ENCODE assay signal across 8 cellular contexts in genomic region chr10:93438796-93439253, GRCh38. TPM values are rescaled to one million over a fixed set of nuclear protein-coding genes. Genes with fewer than 3 reads are reported as not detected.
DNase-seq lines count a peak whose midpoint lies in the region; ATAC-seq, FAIRE-seq and TF ChIP-seq lines count a peak whose summit lies in the region.

No MANE protein-coding gene starts in this region.

- ATAC-seq in K562 = peak; percentile 58; the same call in 1 of the 3 replicates

- no peaks in the 10 kb centered on the region for H3K9me1 ChIP-seq in K562 (ENCODE audit: control insufficient read depth, insufficient read depth, low read length)

- no peak for TF ChIP-seq EP300 in K562 (IDR thresholded peaks at IDR 0.05; ENCODE audit: low read length)

- in situ Hi-C loops in K562 (cut with MboI) = no loop called here

- TF ChIP-seq RAD21 in K562 (CRISPR knock-in tag; conservative IDR thresholded peaks at IDR 0.05 in 1 of 2, IDR thresholded peaks at IDR 0.05 in 1 of 2) = no peak

- TF ChIP-seq POLR2A in K562 (conservative IDR thresholded peaks at IDR 0.05) = no peak

- H3K9me3 ChIP-seq in K562 (replicated peaks; ENCODE audit: control insufficient read depth, insufficient read depth, low read depth, low read length) (no peaks in the 10 kb centered on the region), skeletal muscle tissue (ENCODE audit: control insufficient read depth in 3 of 3, low read length in 3 of 3) (no peaks in the 10 kb centered on the region)

- intact Hi-C loops in K562 (cut with micrococcal nuclease) = no loop called here

- H3K4me3 ChIP-seq in K562 (no peak overlapping the region), skeletal muscle tissue (ENCODE audit: low read length in 3 of 3) (no peak overlapping the region)

- TF ChIP-seq CTCF in K562 (IDR thresholded peaks at IDR 0.05 in 2 of 3, conservative IDR thresholded peaks at IDR 0.05 in 1 of 3; ENCODE audit: insufficient read depth in 2 of 3, low read depth in 1 of 3, low read length in 3 of 3) = no peak

- H3K9ac ChIP-seq in K562 (ENCODE audit: insufficient read depth in 1 of 2, low read depth in 2 of 2, low read length in 2 of 2) (no peak overlapping the region), skeletal muscle tissue (ENCODE audit: low read depth in 1 of 3, low read length in 3 of 3) (peak overlapping the region; percentile 7 to 32 (median 17))

- WGBS in K562 (ENCODE audit: insufficient coverage, low coverage, missing lambda C conversion rate) = 10% methylated on average over 9 of the region's 10 CpGs

- no peaks in the 10 kb centered on the region; a peak in 2 of 5 replicates for H3K4me1 ChIP-seq in K562 (replicated peaks in 1 of 2; ENCODE audit: control insufficient read depth in 2 of 2, insufficient read depth in 2 of 2, low read length in 2 of 2)
- peaks cover 31 to 46% (median 32%) of the 10 kb centered on the region in 3 donors for H3K4me1 ChIP-seq in skeletal muscle tissue (ENCODE audit: control insufficient read depth in 3 of 3, insufficient read depth in 3 of 3, low read length in 3 of 3)

- CTCF ChIA-PET in K562 (lab: Yijun Ruan, JAX; ENCODE audit: low intra/inter-chr PET ratio) = no interaction called here

- no peak for FAIRE-seq in K562 (lab: Jason Lieb, UNC)

- BruUV-seq in K562 (replicated peaks; lab: Mats Ljungman, UMichigan) = no TSS peak

- peak; percentile 82 for DNase-seq in HT-29 (ENCODE audit: low spot score)
- DNase-seq in K562 (ENCODE audit: extremely low read depth in 1 of 4, low spot score in 3 of 4) = peak in 1 of 4 experiments; percentile 11
- peak; percentile 93 for DNase-seq in islet precursor cell
- DNase-seq in GDM1 (lab: John Stamatoyannopoulos, UW) = no peak
- no peak for DNase-seq in RPMI8226
- no peak for DNase-seq in stimulated activated CD4-positive, alpha-beta T cell treated with anti-CD3 and anti-CD28 coated beads, Interleukin-2, amount 100 ng/mL, for 48 hours
- no peak for DNase-seq in activated CD8-positive, alpha-beta memory T cell treated with anti-CD3 and anti-CD28 coated beads, Interleukin-2, amount 50 U/mL, for 48 hours

- H4K20me1 ChIP-seq in K562 (replicated peaks; ENCODE audit: control insufficient read depth, insufficient read depth, low read length) = no peaks in the 10 kb centered on the region

- POLR2A ChIA-PET in K562 (lab: Yijun Ruan, JAX) = interaction anchor here (0.6 kb wide), 1 partner anchor 745 kb away, joined by 3 read pairs; no protein-coding TSS in a partner anchor

- H3K27ac ChIP-seq in K562 (ENCODE audit: extremely low read depth, low read depth, low read length) = no peak overlapping the region
- peak overlapping the region; percentile 98 for H3K27ac ChIP-seq in skeletal muscle tissue (ENCODE audit: low read depth, low read length)

- H3K27me3 ChIP-seq in K562 (ENCODE audit: control insufficient read depth in 2 of 2, insufficient read depth in 2 of 2, low read length in 2 of 2) (peaks cover 9 to 17% of the 10 kb centered on the region in 2 experiments; a peak in 4 of 5 replicates), skeletal muscle tissue (ENCODE audit: control insufficient read depth in 3 of 3, insufficient read depth in 3 of 3, low read length in 3 of 3) (no peaks in the 10 kb centered on the region)

- peak overlapping the region; percentile 19; the same call in 1 of the 2 replicates for H2AFZ ChIP-seq in K562 (ENCODE audit: low read depth, low read length)

- no peaks in the 10 kb centered on the region for H3K79me2 ChIP-seq in K562 (ENCODE audit: control insufficient read depth, insufficient read depth, low read length)

- H3K36me3 ChIP-seq in K562 (ENCODE audit: control insufficient read depth, insufficient read depth, low read length) (no peaks in the 10 kb centered on the region), skeletal muscle tissue (ENCODE audit: control insufficient read depth in 3 of 3, insufficient read depth in 3 of 3, low read length in 3 of 3) (no peaks in the 10 kb centered on the region)

- H3K4me2 ChIP-seq in K562 (ENCODE audit: insufficient read depth, low read length) = peak overlapping the region; percentile 10; the same call in 1 of the 2 replicates

TF ChIP-seq in K562, 482 proteins besides CTCF, POLR2A, EP300 and RAD21 (continues in another document):
- no peak for TF ChIP-seq ZSCAN32 (CRISPR knock-in tag; IDR thresholded peaks at IDR 0.05)
- peak; percentile 62 for TF ChIP-seq ZNF740 (CRISPR knock-in tag; IDR thresholded peaks at IDR 0.05)
- TF ChIP-seq ZNF740 (tag; IDR thresholded peaks at IDR 0.05) = peak in 1 of 2 experiments; percentile 53; a peak in 1 of 4 replicates
- TF ChIP-seq TFAP4 (CRISPR knock-in tag; IDR thresholded peaks at IDR 0.05; ENCODE audit: borderline replicate concordance) = no peak
- no peak for TF ChIP-seq ETS1 (conservative IDR thresholded peaks at IDR 0.05; ENCODE audit: control insufficient read depth, low read depth, low read length)

RNA-seq across cellular contexts. Expression of gene MYOF, which starts 43.3 kb away (rescaled TPM):
- 16.1 and 19.2 TPM in 2 replicates for total RNA-seq in HT-29 (2014; rRNA removed; shearing (Covaris generic))
- not detected in 2 replicates for total RNA-seq in K562 (2011; cell fraction: chromatin; rRNA removed; ENCODE audit: low replicate concordance)
- under 0.01 TPM in 1 of 2 replicates, not detected in the other for total RNA-seq in K562 (2011; cell fraction: nucleolus; rRNA removed)
- not detected in 2 replicates for total RNA-seq in K562 (2011; cell fraction: nucleoplasm; rRNA removed)
- total RNA-seq in K562 (2014; rRNA removed) (not detected in 2 replicates), K562 (2014; rRNA removed; fragmentation: Illumina TruSeq; extraction: Trizol) (not detected in 2 replicates), K562 (2015; rRNA removed; fragmentation: Illumina TruSeq; extraction: Trizol) (not detected in 2 replicates), K562 (2021) (0.27 and 0.67 TPM in 2 replicates), skeletal muscle tissue (45.4 TPM)
- polyA plus RNA-seq in K562 (2011; rRNA removed) (0.06 TPM in 1 of 2 replicates, not detected in the other), K562 (2014; fragmentation: Illumina TruSeq; extraction: Trizol) (not detected in 2 replicates), K562 (2014; fragmentation: Nextera tagmentation; extraction: Ambion mirVana) (not detected), K562 (2014; rRNA removed) (not detected in 2 replicates)
- 0.03 TPM in 1 of 2 replicates, not detected in the other for polyA plus RNA-seq in K562 (2011; cell fraction: cytosol; rRNA removed)
- 0.10 TPM in 1 of 2 replicates, not detected in the other for polyA plus RNA-seq in K562 (2011; cell fraction: nucleus; rRNA removed)
- 0.07 TPM in 1 of 2 replicates, not detected in the other for polyA plus RNA-seq in K562 (2012)
- polyA minus RNA-seq in K562 (2011; rRNA and poly(A)+ RNA removed) = 0.03 and 0.04 TPM in 2 replicates
- polyA minus RNA-seq in K562 (2011; cell fraction: cytosol; rRNA and poly(A)+ RNA removed) = 0.38 and 0.64 TPM in 2 replicates
- polyA minus RNA-seq in K562 (2011; cell fraction: nucleus; rRNA and poly(A)+ RNA removed) = 0.11 and 0.27 TPM in 2 replicates

RNA-seq across cellular contexts. Expression of gene CEP55, which starts 57.6 kb away (rescaled TPM):
- total RNA-seq in HT-29 (2014; rRNA removed; shearing (Covaris generic)) = 38.1 and 42.0 TPM in 2 replicates
- 8.6 and 27.1 TPM in 2 replicates for total RNA-seq in K562 (2011; cell fraction: chromatin; rRNA removed; ENCODE audit: low replicate concordance)
- 4.5 and 7.1 TPM in 2 replicates for total RNA-seq in K562 (2011; cell fraction: nucleolus; rRNA removed)
- 9.2 and 14.7 TPM in 2 replicates for total RNA-seq in K562 (2011; cell fraction: nucleoplasm; rRNA removed)
- total RNA-seq in K562 (2014; rRNA removed) = 18.1 TPM in 2 replicates
- 27.0 and 31.5 TPM in 2 replicates for total RNA-seq in K562 (2014; rRNA removed; fragmentation: Illumina TruSeq; extraction: Trizol)
- 27.8 and 32.5 TPM in 2 replicates for total RNA-seq in K562 (2015; rRNA removed; fragmentation: Illumina TruSeq; extraction: Trizol)
- total RNA-seq in K562 (2021) = 15.8 and 16.7 TPM in 2 replicates
- 20.3 and 25.2 TPM in 2 replicates for polyA plus RNA-seq in K562 (2011; rRNA removed)
- polyA plus RNA-seq in K562 (2011; cell fraction: cytosol; rRNA removed) = 4.6 and 8.9 TPM in 2 replicates
- 5.1 and 7.4 TPM in 2 replicates for polyA plus RNA-seq in K562 (2011; cell fraction: nucleus; rRNA removed)
- polyA plus RNA-seq in K562 (2012) = 13.7 and 13.8 TPM in 2 replicates
- polyA plus RNA-seq in K562 (2014; fragmentation: Illumina TruSeq; extraction: Trizol) = 18.3 and 23.4 TPM in 2 replicates
- polyA plus RNA-seq in K562 (2014; fragmentation: Nextera tagmentation; extraction: Ambion mirVana) = 1 to 10 TPM; 4.4 to 5.6 TPM
- polyA plus RNA-seq in K562 (2014; rRNA removed) = 14.0 and 15.2 TPM in 2 replicates
- polyA minus RNA-seq in K562 (2011; rRNA and poly(A)+ RNA removed) = 19.7 and 21.8 TPM in 2 replicates
- polyA minus RNA-seq in K562 (2011; cell fraction: cytosol; rRNA and poly(A)+ RNA removed) = 7.2 and 8.6 TPM in 2 replicates
- 3.1 and 5.8 TPM in 2 replicates for polyA minus RNA-seq in K562 (2011; cell fraction: nucleus; rRNA and poly(A)+ RNA removed)
- total RNA-seq in skeletal muscle tissue = 4.7 TPM

Comparison
In these comparisons a context has a peak if more than half of its experiments do, and no peak if none do; other contexts are left out.
1. DNase-seq: peak in HT-29 (single experiment) and islet precursor cell (single experiment); none in GDM1 (single experiment), RPMI8226 (single experiment), stimulated activated CD4-positive, alpha-beta T cell treated with anti-CD3 and anti-CD28 coated beads, Interleukin-2, amount 100 ng/mL, for 48 hours (0 of 2) and activated CD8-positive, alpha-beta memory T cell treated with anti-CD3 and anti-CD28 coated beads, Interleukin-2, amount 50 U/mL, for 48 hours (single experiment).
2. H3K9ac ChIP-seq: peak in skeletal muscle tissue (3 of 3); none in K562 (0 of 2).
3. RNA of gene MYOF, which starts 43.3 kb away (total RNA-seq): 45.4 TPM in skeletal muscle tissue (single experiment) and 16.1 to 19.2 TPM in HT-29; under 0.01 to 0.67 TPM in K562; every median in the first group is over 10 times any median in the second.